In genomic region chr16:81073560-81074330, GRCh38 we compare ENCODE assay signal across 22 cellular contexts. TPM values are rescaled to one million over a fixed set of nuclear protein-coding genes. Genes with fewer than 3 reads are reported as not detected.
"Had no signal": no experiment of that assay in that cellular context is flagged by ENCODE, and none has a peak within 500 bp of the region (broad histone marks: within the 10 kb centered on the region; RNA-seq: fewer than 3 reads in every experiment).

No MANE protein-coding gene starts in this region.

- ATAC-seq: activated CD8-positive, alpha-beta memory T cell treated with anti-CD3 and anti-CD28 coated beads, Interleukin-2, amount 10 ng/mL, durations not matched to agents 7 days and 5 days; gastroesophageal sphincter; left colon; sciatic nerve; stimulated activated memory B cell treated with anti-CD40 and anti-IgM and Interleukin-4, amounts not matched to agents 10 μg/mL and 1 μg/mL and 100 μg/mL, for 72 hours had no signal

- H3K4me3 ChIP-seq: coronary artery, gastroesophageal sphincter, stomach, suprapubic skin, transverse colon, vagina had no signal

- H3K27ac ChIP-seq: coronary artery, gastroesophageal sphincter, stomach, suprapubic skin, transverse colon, vagina had no signal

- H3K27me3 ChIP-seq: gastroesophageal sphincter, stomach, suprapubic skin, transverse colon, vagina had no signal

- H3K36me3 ChIP-seq: gastroesophageal sphincter, stomach, suprapubic skin, transverse colon, vagina had no signal

- H3K9me3 ChIP-seq: gastroesophageal sphincter, stomach, suprapubic skin, transverse colon, vagina had no signal

- DNase-seq: activated CD4-positive, alpha-beta memory T cell treated with anti-CD3 and anti-CD28 coated beads, Interleukin-2, amount 10 ng/mL, durations not matched to agents 7 days and 5 days; activated CD4-positive, alpha-beta T cell treated with anti-CD3 and anti-CD28 coated beads, Interleukin-2, amount 10 ng/mL, durations not matched to agents 24 days and 14 days; activated CD8-positive, alpha-beta memory T cell treated with anti-CD3 and anti-CD28 coated beads, Interleukin-2, amount 10 ng/mL, durations not matched to agents 7 days and 5 days; activated effector memory CD4-positive, alpha-beta T cell treated with anti-CD3 and anti-CD28 coated beads, Interleukin-2, amount 50 U/mL, for 16 hours; activated naive CD4-positive, alpha-beta T cell treated with anti-CD3 and anti-CD28 coated beads, Interleukin-2, amount 10 ng/mL, durations not matched to agents 7 days and 5 days; activated T-cell treated with anti-CD3 and anti-CD28 coated beads for 4 hours; amygdala; cerebellar nuclear complex; endodermal cell; head of caudate nucleus; left colon; naive B cell; small intestine; stomach; T1000; transverse colon had no signal

RNA-seq across cellular contexts. Expression of gene C16orf46, which starts 3.3 kb away (rescaled TPM):
- total RNA-seq: activated CD8-positive, alpha-beta memory T cell treated with anti-CD3 and anti-CD28 coated beads, Interleukin-2, amount 10 ng/mL, durations not matched to agents 7 days and 5 days had no signal
